In the genomic region with DNA sequence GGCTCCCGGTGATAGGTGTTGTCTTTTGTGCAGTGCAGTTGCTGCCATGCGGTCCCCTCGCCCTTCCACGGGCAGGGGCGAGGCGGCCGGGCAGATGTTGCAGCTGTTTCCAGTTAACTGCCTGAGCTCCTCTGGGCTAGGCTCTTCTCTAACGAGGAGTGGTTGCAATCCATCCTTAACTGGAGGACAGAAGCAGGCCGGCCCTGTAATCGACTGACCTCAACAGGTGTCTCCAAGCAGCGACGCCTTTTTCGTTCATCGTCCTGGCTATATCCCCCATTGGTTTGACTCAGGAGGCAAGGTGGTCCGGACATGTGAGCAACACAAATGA, we compare ENCODE assay signal across 8 cellular contexts. TPM values are rescaled to one million over a fixed set of nuclear protein-coding genes. Genes with fewer than 3 reads are reported as not detected.
DNase-seq lines count a peak whose midpoint lies in the region; ATAC-seq and TF ChIP-seq lines count a peak whose summit lies in the region.

No MANE protein-coding gene starts in this region.

- CTCF ChIA-PET in AG04450 (lab: Charles Lee) (no interaction called here), HEK293 (lab: Yijun Ruan, JAX) (interaction anchor here (0.7 kb wide), 1 partner anchor 90 kb away, joined by 3 read pairs; no protein-coding TSS in a partner anchor)

- DNase-seq in AG04450 (ENCODE audit: low read depth, low spot score) = no peak
- no peak for DNase-seq in activated T-helper 1 cell treated with anti-CD3 and anti-CD28 coated beads, Interleukin-12 subunit alpha, Interleukin-12 subunit beta, Interleukin-2, Interleukin-4 antibody, amounts not matched to agents 30 ng/mL and 10 ng/mL and 1 ng/mL, durations not matched to agents 14 hours and 24 hours and 36 hours (ENCODE audit: low spot score)
- DNase-seq in iPS DF 6.9 (ENCODE audit: low read depth, low spot score) = no peak
- no peak for DNase-seq in stimulated activated effector memory CD8-positive, alpha-beta T cell treated with anti-CD3 and anti-CD28 coated beads, Interleukin-12 subunit alpha, Interleukin-12 subunit beta, amount 100 ng/mL, for 72 hours (ENCODE audit: low spot score in 2 of 2)

- no peak for TF ChIP-seq CTCF in AG04450 (IDR thresholded peaks at IDR 0.05; ENCODE audit: low read depth, low read length)
- no peak for TF ChIP-seq CTCF in HEK293 (tag by site-specific recombination; IDR thresholded peaks at IDR 0.05)

- H3K27me3 Mint-ChIP-seq in activated T-helper 1 cell treated with anti-CD3 and anti-CD28 coated beads, Interleukin-12 subunit alpha, Interleukin-12 subunit beta, Interleukin-2, Interleukin-4 antibody, amounts not matched to agents 30 ng/mL and 10 ng/mL and 1 ng/mL, durations not matched to agents 14 hours and 24 hours and 36 hours (ENCODE audit: insufficient read depth) = peaks cover 42% of the 10 kb centered on the region

- H3K4me1 ChIP-seq in HEK293 (ENCODE audit: control insufficient read depth, insufficient read depth, low read length) (peaks cover 11% of the 10 kb centered on the region), iPS DF 6.9 (ENCODE audit: control insufficient read depth, insufficient read depth, low read length) (peaks cover 12% of the 10 kb centered on the region)

- peaks cover 9% of the 10 kb centered on the region for H3K36me3 Mint-ChIP-seq in activated T-helper 1 cell treated with anti-CD3 and anti-CD28 coated beads, Interleukin-12 subunit alpha, Interleukin-12 subunit beta, Interleukin-2, Interleukin-4 antibody, amounts not matched to agents 30 ng/mL and 10 ng/mL and 1 ng/mL, durations not matched to agents 14 hours and 24 hours and 36 hours (ENCODE audit: low read depth)
- peaks cover 20% of the 10 kb centered on the region for H3K36me3 Mint-ChIP-seq in stimulated activated effector memory CD8-positive, alpha-beta T cell treated with anti-CD3 and anti-CD28 coated beads, Interleukin-12 subunit alpha, Interleukin-12 subunit beta, amount 100 ng/mL, for 72 hours

- H3K9me3 ChIP-seq in AG04450 (ENCODE audit: control insufficient read depth, insufficient read depth, low read length) = no peaks in the 10 kb centered on the region; the same call in 1 of the 2 replicates
- no peaks in the 10 kb centered on the region; the same call in 1 of the 2 replicates for H3K9me3 ChIP-seq in HEK293 (ENCODE audit: control insufficient read depth, insufficient read depth, low read depth, low read length)
- H3K9me3 ChIP-seq in iPS DF 6.9 (ENCODE audit: control insufficient read depth, insufficient read depth, low read length) = no peaks in the 10 kb centered on the region

- H3K27me3 ChIP-seq in AG04450 (ENCODE audit: control insufficient read depth, insufficient read depth, low read length) = no peaks in the 10 kb centered on the region
- H3K27me3 ChIP-seq in iPS DF 6.9 (ENCODE audit: control insufficient read depth, insufficient read depth, low read length) = no peaks in the 10 kb centered on the region

- intact Hi-C loops in activated T-helper 1 cell treated with anti-CD3 and anti-CD28 coated beads, Interleukin-12 subunit alpha, Interleukin-12 subunit beta, Interleukin-2, Interleukin-4 antibody, amounts not matched to agents 30 ng/mL and 10 ng/mL and 1 ng/mL, durations not matched to agents 14 hours and 24 hours and 36 hours (cut with micrococcal nuclease) = loop anchor here (2.0 to 10.0 kb wide), 8 partner anchors 141 to 1597 kb away; a partner anchor contains a TSS

- H3K4me1 Mint-ChIP-seq in activated T-helper 1 cell treated with anti-CD3 and anti-CD28 coated beads, Interleukin-12 subunit alpha, Interleukin-12 subunit beta, Interleukin-2, Interleukin-4 antibody, amounts not matched to agents 30 ng/mL and 10 ng/mL and 1 ng/mL, durations not matched to agents 14 hours and 24 hours and 36 hours (ENCODE audit: low read depth) = peaks cover 32% of the 10 kb centered on the region
- peaks cover 25% of the 10 kb centered on the region for H3K4me1 Mint-ChIP-seq in stimulated activated effector memory CD8-positive, alpha-beta T cell treated with anti-CD3 and anti-CD28 coated beads, Interleukin-12 subunit alpha, Interleukin-12 subunit beta, amount 100 ng/mL, for 72 hours

- no peak for ATAC-seq in stimulated activated effector memory CD8-positive, alpha-beta T cell treated with anti-CD3 and anti-CD28 coated beads, Interleukin-12 subunit alpha, Interleukin-12 subunit beta, amount 100 ng/mL, for 72 hours
- ATAC-seq in GM19467 (IDR thresholded peaks at IDR 0.05; ENCODE audit: unreplicated experiment) = no peak
- no peak for ATAC-seq in GM21528 (IDR thresholded peaks at IDR 0.05; ENCODE audit: low FRiP score, unreplicated experiment)
- no peak for ATAC-seq in GM19395 (IDR thresholded peaks at IDR 0.05; ENCODE audit: unreplicated experiment)

- H3K4me3 Mint-ChIP-seq in activated T-helper 1 cell treated with anti-CD3 and anti-CD28 coated beads, Interleukin-12 subunit alpha, Interleukin-12 subunit beta, Interleukin-2, Interleukin-4 antibody, amounts not matched to agents 30 ng/mL and 10 ng/mL and 1 ng/mL, durations not matched to agents 14 hours and 24 hours and 36 hours = peak overlapping the region; percentile 92
- H3K4me3 Mint-ChIP-seq in stimulated activated effector memory CD8-positive, alpha-beta T cell treated with anti-CD3 and anti-CD28 coated beads, Interleukin-12 subunit alpha, Interleukin-12 subunit beta, amount 100 ng/mL, for 72 hours = peak overlapping the region; percentile 89

- H3K27ac ChIP-seq in AG04450 (ENCODE audit: low read depth, low read length) = peak overlapping the region; percentile 100
- H3K27ac ChIP-seq in HEK293 (ENCODE audit: extremely low read depth, low read depth, low read length) = peak overlapping the region; percentile 93
- peak overlapping the region; percentile 34 for H3K27ac ChIP-seq in iPS DF 6.9 (ENCODE audit: low read length)

- H3K4me3 ChIP-seq in AG04450 (ENCODE audit: low read depth, low read length) (peak overlapping the region; percentile 83), HEK293 (ENCODE audit: low read depth, low read length) (peak overlapping the region; percentile 85), iPS DF 6.9 (ENCODE audit: low read length) (peak overlapping the region; percentile 48)

- no peaks in the 10 kb centered on the region for H3K9me3 Mint-ChIP-seq in activated T-helper 1 cell treated with anti-CD3 and anti-CD28 coated beads, Interleukin-12 subunit alpha, Interleukin-12 subunit beta, Interleukin-2, Interleukin-4 antibody, amounts not matched to agents 30 ng/mL and 10 ng/mL and 1 ng/mL, durations not matched to agents 14 hours and 24 hours and 36 hours
- no peaks in the 10 kb centered on the region for H3K9me3 Mint-ChIP-seq in stimulated activated effector memory CD8-positive, alpha-beta T cell treated with anti-CD3 and anti-CD28 coated beads, Interleukin-12 subunit alpha, Interleukin-12 subunit beta, amount 100 ng/mL, for 72 hours

- POLR2A ChIA-PET in AG04450 (lab: Yijun Ruan, JAX) = interaction anchor here (0.7 kb wide), 1 partner anchor 1563 kb away, joined by 3 read pairs; no protein-coding TSS in a partner anchor
- POLR2A ChIA-PET in HEK293 (lab: Yijun Ruan, JAX) = no interaction called here

- peak overlapping the region; percentile 70 for H3K27ac Mint-ChIP-seq in activated T-helper 1 cell treated with anti-CD3 and anti-CD28 coated beads, Interleukin-12 subunit alpha, Interleukin-12 subunit beta, Interleukin-2, Interleukin-4 antibody, amounts not matched to agents 30 ng/mL and 10 ng/mL and 1 ng/mL, durations not matched to agents 14 hours and 24 hours and 36 hours
- peak overlapping the region; percentile 87 for H3K27ac Mint-ChIP-seq in stimulated activated effector memory CD8-positive, alpha-beta T cell treated with anti-CD3 and anti-CD28 coated beads, Interleukin-12 subunit alpha, Interleukin-12 subunit beta, amount 100 ng/mL, for 72 hours

- WGBS in iPS DF 6.9 (ENCODE audit: insufficient coverage, insufficient read length) = no CpG with 5 or more reads among the region's 15 CpGs

- H3K36me3 ChIP-seq in HEK293 (ENCODE audit: control insufficient read depth in 2 of 2, insufficient read depth in 1 of 2, low read length in 2 of 2) = peaks cover 0 to 10% of the 10 kb centered on the region in 2 experiments; a peak in 1 of 3 replicates
- H3K36me3 ChIP-seq in iPS DF 6.9 (ENCODE audit: control insufficient read depth, insufficient read depth, low read length) = peaks cover 6% of the 10 kb centered on the region; the same call in 1 of the 2 replicates

TF ChIP-seq in HEK293, 187 proteins besides CTCF, POLR2A, EP300 and RAD21 (continues in another document):
- TF ChIP-seq ZNF24 (tag by site-specific recombination; IDR thresholded peaks at IDR 0.05) (0 out of 2 replicates have a peak, but pooled peaks have one; percentile 13), ZNF837 (tag by site-specific recombination; IDR thresholded peaks at IDR 0.05) (no peak), ZFP37 (tag by site-specific recombination; IDR thresholded peaks at IDR 0.05) (peak; percentile 85; the same call in 1 of the 2 replicates), SCRT1 (tag by site-specific recombination; IDR thresholded peaks at IDR 0.05; ENCODE audit: borderline replicate concordance) (peak; percentile 91), ZXDB (tag by site-specific recombination; IDR thresholded peaks at IDR 0.05) (peak; percentile 84), ZNF292 (tag by site-specific recombination; IDR thresholded peaks at IDR 0.05; ENCODE audit: borderline replicate concordance, low read depth) (no peak), FEZF1 (tag by site-specific recombination; IDR thresholded peaks at IDR 0.05) (peak; percentile 20; the same call in 1 of the 2 replicates), ZNF600 (tag by site-specific recombination; IDR thresholded peaks at IDR 0.05) (peak; percentile 36)

RNA-seq across cellular contexts. Expression of a gene that starts 1.9 kb away (rescaled TPM):
- polyA plus RNA-seq in AG04450 (2011; rRNA removed) = 67.0 and 77.3 TPM in 2 replicates
- polyA minus RNA-seq in AG04450 (2011; rRNA and poly(A)+ RNA removed) = 85.7 and 92.9 TPM in 2 replicates
- 5.3 and 6.9 TPM in 2 replicates for total RNA-seq in activated T-helper 1 cell treated with anti-CD3 and anti-CD28 coated beads, Interleukin-12 subunit alpha, Interleukin-12 subunit beta, Interleukin-2, Interleukin-4 antibody, amounts not matched to agents 30 ng/mL and 10 ng/mL and 1 ng/mL, durations not matched to agents 14 hours and 24 hours and 36 hours

Comparison
In these comparisons a context has a peak if more than half of its experiments do, and no peak if none do; other contexts are left out.
1. H3K27ac ChIP-seq: peak in every context shown above with its lines; median percentile 100 in AG04450; 93 in HEK293; 34 in iPS DF 6.9.